Comparison of ENCODE assay signal across 17 cellular contexts in genomic region chr10:60138026-60138425, GRCh38.
"Had no signal": no experiment of that assay in that cellular context is flagged by ENCODE, and none has a peak within 500 bp of the region (broad histone marks: within the 10 kb centered on the region; RNA-seq: fewer than 3 reads in every experiment).

No MANE protein-coding gene starts in this region.

- H3K27me3 ChIP-seq: ascending aorta, ovary, right atrium auricular region, upper lobe of right lung had no signal

- DNase-seq: activated CD4-positive, alpha-beta T cell treated with anti-CD3 and anti-CD28 coated beads for 48 hours; activated CD8-positive, alpha-beta memory T cell treated with anti-CD3 and anti-CD28 coated beads, Interleukin-2, amount 50 U/mL, for 48 hours; activated CD8-positive, alpha-beta T cell treated with anti-CD3 and anti-CD28 coated beads, Interleukin-2, amount 10 ng/mL, durations not matched to agents 7 days and 5 days; activated naive CD8-positive, alpha-beta T cell treated with anti-CD3 and anti-CD28 coated beads, Interleukin-2, amount 50 U/mL, for 24 hours; effector CD4-positive, alpha-beta T cell; left colon; mammary epithelial cell; ovary; stimulated activated naive CD4-positive, alpha-beta T cell treated with Interleukin-2 at 50 U/mL for 16 hours; T-cell; T1000; upper lobe of right lung; WERI-Rb-1 had no signal

- FAIRE-seq: bronchial epithelial cell had no signal

- H3K36me3 ChIP-seq: ascending aorta, ovary, right atrium auricular region, upper lobe of right lung, WERI-Rb-1 had no signal

- H3K9me3 ChIP-seq: ascending aorta, ovary, right atrium auricular region, upper lobe of right lung had no signal

- H3K4me3 ChIP-seq: ascending aorta, ovary, right atrium auricular region, SK-N-MC, upper lobe of right lung had no signal

- H3K27ac ChIP-seq: ascending aorta, ovary, SK-N-MC, upper lobe of right lung, WERI-Rb-1 had no signal

- H3K4me1 ChIP-seq: ascending aorta, upper lobe of right lung had no signal

- ATAC-seq: activated CD8-positive, alpha-beta T cell treated with anti-CD3 and anti-CD28 coated beads, Interleukin-2, amount 10 ng/mL, durations not matched to agents 7 days and 5 days; activated naive CD8-positive, alpha-beta T cell treated with anti-CD3 and anti-CD28 coated beads, Interleukin-2, amount 50 U/mL, for 24 hours; left colon; T-cell; upper lobe of right lung had no signal
